Comparison of ENCODE assay signal across 20 cellular contexts in the genomic region with DNA sequence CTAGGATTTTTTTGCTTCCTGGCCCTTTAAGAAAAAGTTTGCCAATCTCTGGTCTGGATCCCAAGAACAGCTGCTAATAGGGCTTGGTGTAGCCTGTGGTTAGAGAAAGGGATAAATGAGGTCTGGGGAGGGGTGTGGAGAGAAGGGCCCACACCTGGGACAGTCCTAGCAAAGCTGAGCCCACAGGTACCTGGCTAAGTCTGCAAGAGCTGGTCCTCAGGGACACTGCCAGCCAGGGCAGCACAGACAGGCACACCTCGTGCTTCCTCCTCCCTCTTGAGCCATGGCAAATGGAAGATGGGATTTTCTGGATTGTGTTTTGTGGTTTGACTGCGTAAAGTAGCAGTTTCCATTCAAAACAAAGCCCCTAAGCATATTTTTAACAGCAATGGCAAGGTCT.
DNase-seq lines count a peak whose midpoint lies in the region; ATAC-seq and TF ChIP-seq lines count a peak whose summit lies in the region.
"Had no signal": no experiment of that assay in that cellular context is flagged by ENCODE, and none has a peak within 500 bp of the region (broad histone marks: within the 10 kb centered on the region; RNA-seq: fewer than 3 reads in every experiment).

No MANE protein-coding gene starts in this region.

- H3K9me2 ChIP-seq in hepatocyte (replicated peaks; ENCODE audit: insufficient read depth): no peaks in the 10 kb centered on the region

- H3K4me3 Mint-ChIP-seq in HFFc6: peak overlapping the region; percentile 67; the same call in 1 of the 2 replicates
- no peak overlapping the region for H3K4me3 Mint-ChIP-seq in naive thymus-derived CD4-positive, alpha-beta T cell
- H3K4me3 Mint-ChIP-seq in stimulated activated effector memory CD8-positive, alpha-beta T cell treated with anti-CD3 and anti-CD28 coated beads, Interleukin-12 subunit alpha, Interleukin-12 subunit beta, amount 100 ng/mL, for 72 hours: no peak overlapping the region
- H3K4me3 Mint-ChIP-seq: activated CD8-positive, alpha-beta T cell treated with anti-CD3 and anti-CD28 coated beads for 36 hours had no signal

- DNase-seq in HFFc6 (no peak), hepatocyte (ENCODE audit: low spot score) (no peak)
- DNase-seq in naive thymus-derived CD4-positive, alpha-beta T cell: no peak
- DNase-seq in stimulated activated effector memory CD8-positive, alpha-beta T cell treated with anti-CD3 and anti-CD28 coated beads, Interleukin-12 subunit alpha, Interleukin-12 subunit beta, amount 100 ng/mL, for 72 hours (ENCODE audit: low spot score in 2 of 2): no peak
- DNase-seq: activated CD8-positive, alpha-beta T cell treated with anti-CD3 and anti-CD28 coated beads for 36 hours; activated T-cell treated with anti-CD3 and anti-CD28 coated beads, Interleukin-2, amount 50 U/mL, for 48 hours; BE2C; cerebellar nuclear complex; effector CD8-positive, alpha-beta T cell; GF-D8; hippocampal formation; NCI-H1105 treated with DMSO at 0.1 percent for 48 hours; NCI-H526; testis had no signal

- H3K27ac Mint-ChIP-seq in HFFc6: peak overlapping the region; percentile 92
- H3K27ac Mint-ChIP-seq in naive thymus-derived CD4-positive, alpha-beta T cell: no peak overlapping the region
- H3K27ac Mint-ChIP-seq in stimulated activated effector memory CD8-positive, alpha-beta T cell treated with anti-CD3 and anti-CD28 coated beads, Interleukin-12 subunit alpha, Interleukin-12 subunit beta, amount 100 ng/mL, for 72 hours: no peak overlapping the region
- H3K27ac Mint-ChIP-seq: activated CD8-positive, alpha-beta T cell treated with anti-CD3 and anti-CD28 coated beads for 36 hours had no signal

- H3K9me3 ChIP-seq in hepatocyte (ENCODE audit: low read depth) (no peaks in the 10 kb centered on the region), skeletal muscle satellite cell (replicated peaks; ENCODE audit: low read length) (no peaks in the 10 kb centered on the region)
- no peaks in the 10 kb centered on the region for H3K9me3 ChIP-seq in naive thymus-derived CD4-positive, alpha-beta T cell (ENCODE audit: control insufficient read depth in 2 of 3, low read length in 3 of 3)
- H3K9me3 ChIP-seq: BE2C, testis had no signal

- peak; percentile 12; the same call in 2 of the 3 replicates for ATAC-seq in SK-N-SH treated with all-trans-retinoic acid at 6 μM for 48 hours
- no peak for ATAC-seq in GM19463 (IDR thresholded peaks at IDR 0.05; ENCODE audit: unreplicated experiment)
- ATAC-seq in naive thymus-derived CD4-positive, alpha-beta T cell: no peak
- ATAC-seq in stimulated activated effector memory CD8-positive, alpha-beta T cell treated with anti-CD3 and anti-CD28 coated beads, Interleukin-12 subunit alpha, Interleukin-12 subunit beta, amount 100 ng/mL, for 72 hours: no peak
- ATAC-seq in HG03139 (IDR thresholded peaks at IDR 0.05; ENCODE audit: unreplicated experiment): no peak
- ATAC-seq: activated CD8-positive, alpha-beta T cell treated with anti-CD3 and anti-CD28 coated beads for 36 hours had no signal

- peak overlapping the region; percentile 82 for H3K27ac ChIP-seq in hepatocyte
- no peak overlapping the region for H3K27ac ChIP-seq in naive thymus-derived CD4-positive, alpha-beta T cell (ENCODE audit: low read depth, low read length)
- H3K27ac ChIP-seq: KMS-11, testis had no signal

- H3K9ac ChIP-seq in skeletal muscle satellite cell (ENCODE audit: low read depth, low read length): peak overlapping the region; percentile 63
- H3K9ac ChIP-seq: KMS-11 had no signal

- no peaks in the 10 kb centered on the region for H3K36me3 ChIP-seq in hepatocyte (replicated peaks; ENCODE audit: insufficient read depth, low read depth)
- H3K36me3 ChIP-seq in skeletal muscle satellite cell (ENCODE audit: insufficient read depth, low read length): no peaks in the 10 kb centered on the region
- no peaks in the 10 kb centered on the region for H3K36me3 ChIP-seq in naive thymus-derived CD4-positive, alpha-beta T cell (ENCODE audit: control insufficient read depth in 2 of 3, insufficient read depth in 3 of 3, low read length in 3 of 3)
- H3K36me3 ChIP-seq: BE2C had no signal

- POLR2A ChIA-PET in naive thymus-derived CD4-positive, alpha-beta T cell (lab: Charles Lee): no interaction called here

- intact Hi-C loops in naive thymus-derived CD4-positive, alpha-beta T cell (cut with micrococcal nuclease): no loop called here

- no peaks in the 10 kb centered on the region for H3K9me3 Mint-ChIP-seq in HFFc6
- peaks cover 0 to 8% (median 0%) of the 10 kb centered on the region in 11 donors for H3K9me3 Mint-ChIP-seq in naive thymus-derived CD4-positive, alpha-beta T cell
- H3K9me3 Mint-ChIP-seq in stimulated activated effector memory CD8-positive, alpha-beta T cell treated with anti-CD3 and anti-CD28 coated beads, Interleukin-12 subunit alpha, Interleukin-12 subunit beta, amount 100 ng/mL, for 72 hours: peaks cover 4% of the 10 kb centered on the region
- H3K9me3 Mint-ChIP-seq: activated CD8-positive, alpha-beta T cell treated with anti-CD3 and anti-CD28 coated beads for 36 hours had no signal

- H3K27me3 ChIP-seq in hepatocyte (no peaks in the 10 kb centered on the region), skeletal muscle satellite cell (ENCODE audit: control insufficient read depth, insufficient read depth, low read length) (no peaks in the 10 kb centered on the region)
- no peaks in the 10 kb centered on the region for H3K27me3 ChIP-seq in naive thymus-derived CD4-positive, alpha-beta T cell (ENCODE audit: control insufficient read depth in 2 of 2, insufficient read depth in 2 of 2, low read length in 2 of 2)
- H3K27me3 ChIP-seq: BE2C, testis had no signal

- H3K36me3 Mint-ChIP-seq in HFFc6 (ENCODE audit: low read depth): no peaks in the 10 kb centered on the region
- no peaks in the 10 kb centered on the region for H3K36me3 Mint-ChIP-seq in naive thymus-derived CD4-positive, alpha-beta T cell
- no peaks in the 10 kb centered on the region for H3K36me3 Mint-ChIP-seq in stimulated activated effector memory CD8-positive, alpha-beta T cell treated with anti-CD3 and anti-CD28 coated beads, Interleukin-12 subunit alpha, Interleukin-12 subunit beta, amount 100 ng/mL, for 72 hours

- peaks cover 10% of the 10 kb centered on the region for H3K4me1 ChIP-seq in hepatocyte (ENCODE audit: insufficient read depth)
- H3K4me1 ChIP-seq in skeletal muscle satellite cell (ENCODE audit: control insufficient read depth, insufficient read depth, low read length): peaks cover 47% of the 10 kb centered on the region
- H3K4me1 ChIP-seq in naive thymus-derived CD4-positive, alpha-beta T cell (ENCODE audit: control insufficient read depth in 2 of 2, insufficient read depth in 2 of 2, low read length in 2 of 2): no peaks in the 10 kb centered on the region
- H3K4me1 ChIP-seq: testis had no signal

- no peaks in the 10 kb centered on the region for H4K20me1 ChIP-seq in hepatocyte (ENCODE audit: insufficient read depth, poor library complexity, severe bottlenecking)

- H3K4me1 Mint-ChIP-seq in HFFc6 (ENCODE audit: low read depth): peaks cover 58% of the 10 kb centered on the region
- no peaks in the 10 kb centered on the region for H3K4me1 Mint-ChIP-seq in naive thymus-derived CD4-positive, alpha-beta T cell
- no peaks in the 10 kb centered on the region for H3K4me1 Mint-ChIP-seq in stimulated activated effector memory CD8-positive, alpha-beta T cell treated with anti-CD3 and anti-CD28 coated beads, Interleukin-12 subunit alpha, Interleukin-12 subunit beta, amount 100 ng/mL, for 72 hours

- no peaks in the 10 kb centered on the region for H3K79me2 ChIP-seq in hepatocyte

- WGBS in hepatocyte (ENCODE audit: low lambda C conversion rate, missing lambda C conversion rate): 63% methylated on average over 2 of the region's 2 CpGs

- H3K27me3 Mint-ChIP-seq in HFFc6 (ENCODE audit: insufficient read depth): no peaks in the 10 kb centered on the region; the same call in 1 of the 2 replicates
- peaks cover 0 to 54% (median 14%) of the 10 kb centered on the region in 5 donors for H3K27me3 Mint-ChIP-seq in naive thymus-derived CD4-positive, alpha-beta T cell

- H3K4me2 ChIP-seq in hepatocyte: peak overlapping the region; percentile 45
- peak overlapping the region; percentile 75 for H3K4me2 ChIP-seq in skeletal muscle satellite cell (ENCODE audit: low read length)
- H3K4me2 ChIP-seq: KMS-11 had no signal

- CTCF ChIA-PET in naive thymus-derived CD4-positive, alpha-beta T cell (lab: Charles Lee): no interaction called here

- H3K4me3 ChIP-seq in hepatocyte (no peak overlapping the region), skeletal muscle satellite cell (ENCODE audit: low read length) (peak overlapping the region; percentile 23)
- H3K4me3 ChIP-seq in naive thymus-derived CD4-positive, alpha-beta T cell (ENCODE audit: low read length): no peak overlapping the region
- H3K4me3 ChIP-seq: skin epidermis, testis had no signal

- no peak overlapping the region for H2AFZ ChIP-seq in hepatocyte

- TF ChIP-seq CTCF in HFFc6 (IDR thresholded peaks at IDR 0.05) (no peak), hepatocyte (IDR thresholded peaks at IDR 0.05; ENCODE audit: poor library complexity) (no peak)

TF ChIP-seq in SK-N-SH treated with all-trans-retinoic acid at 6 μM for 48 hours, 23 proteins besides CTCF, POLR2A, EP300 and RAD21:
- TF ChIP-seq CSRNP3 (CRISPR knock-in tag; IDR thresholded peaks at IDR 0.05) (no peak), ZFP3 (CRISPR knock-in tag; IDR thresholded peaks at IDR 0.05) (peak; percentile 0; the same call in 1 of the 2 replicates)
